In the genomic region with DNA sequence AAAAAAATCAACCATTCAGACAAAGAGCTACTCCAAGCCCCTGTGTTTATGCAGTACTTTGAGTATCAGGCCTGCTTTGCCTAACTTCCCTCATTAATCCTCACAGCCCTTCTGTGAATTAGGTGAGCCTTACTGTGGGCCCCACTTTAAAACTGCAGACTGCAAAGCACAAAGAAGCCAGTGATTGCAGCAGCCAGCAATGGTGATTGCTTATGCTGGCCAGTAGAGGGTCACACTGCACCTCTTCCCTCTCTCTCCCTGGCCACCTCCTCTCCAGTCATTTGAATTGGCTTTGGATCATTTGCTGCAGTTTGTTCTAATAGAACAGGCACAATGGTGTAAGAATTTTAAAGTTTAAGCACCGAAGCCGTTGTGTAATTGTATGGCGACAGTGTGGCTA, we compare ENCODE assay signal across 14 cellular contexts.
DNase-seq lines count a peak whose midpoint lies in the region; ATAC-seq and TF ChIP-seq lines count a peak whose summit lies in the region.
"Had no signal": no experiment of that assay in that cellular context is flagged by ENCODE, and none has a peak within 500 bp of the region (broad histone marks: within the 10 kb centered on the region; RNA-seq: fewer than 3 reads in every experiment).

No MANE protein-coding gene starts in this region.

- POLR2A ChIA-PET in AG04450 (lab: Yijun Ruan, JAX), result interaction anchor here (0.7 kb wide), 1 partner anchor 101 kb away, joined by 3 read pairs; no protein-coding TSS in a partner anchor

- TF ChIP-seq CTCF in AG04450 (IDR thresholded peaks at IDR 0.05; ENCODE audit: low read depth, low read length) (peak; percentile 67), GM13977 (IDR thresholded peaks at IDR 0.05; ENCODE audit: extremely low read depth, insufficient read depth, missing control alignments) (peak; percentile 54), WERI-Rb-1 (IDR thresholded peaks at IDR 0.05; ENCODE audit: low read depth, low read length) (peak; percentile 50), liver (IDR thresholded peaks at IDR 0.05; ENCODE audit: low read depth, low read length, missing input control) (peak; percentile 48), Calu3 (IDR thresholded peaks at IDR 0.05; ENCODE audit: unreplicated experiment) (no peak)

- no peak overlapping the region for H3K27ac ChIP-seq in AG04450 (ENCODE audit: low read depth, low read length)
- no peak overlapping the region for H3K27ac ChIP-seq in WERI-Rb-1
- no peak overlapping the region for H3K27ac ChIP-seq in liver (ENCODE audit: low read depth in 1 of 2, low read length in 2 of 2)
- H3K27ac ChIP-seq: colonic mucosa had no signal

- H3K4me3 Mint-ChIP-seq in Calu3 (ENCODE audit: low read depth, unreplicated experiment), result no peak overlapping the region
- no peak overlapping the region for H3K4me3 Mint-ChIP-seq in stimulated activated naive CD8-positive, alpha-beta T cell treated with anti-CD3 and anti-CD28 coated beads, Interleukin-15, amount 100 ng/mL, for 72 hours
- H3K4me3 Mint-ChIP-seq: activated B cell treated with CpG ODN at 0.5 μM for 24 hours; CD4-positive, alpha-beta T cell; naive thymus-derived CD8-positive, alpha-beta T cell had no signal

- H3K36me3 Mint-ChIP-seq in Calu3 (ENCODE audit: insufficient read depth, unreplicated experiment), result peaks cover 15% of the 10 kb centered on the region

- peaks cover 3 to 11% (median 4%) of the 10 kb centered on the region in 4 donors for H3K4me1 ChIP-seq in liver (ENCODE audit: control insufficient read depth in 4 of 4, insufficient read depth in 4 of 4, low read length in 3 of 4)
- H3K4me1 ChIP-seq: colonic mucosa had no signal

- H3K9ac ChIP-seq in liver (ENCODE audit: low read depth in 1 of 2, low read length in 2 of 2), result no peak overlapping the region

- H3K27ac Mint-ChIP-seq in Calu3 (ENCODE audit: unreplicated experiment), result no peak overlapping the region
- H3K27ac Mint-ChIP-seq in stimulated activated naive CD8-positive, alpha-beta T cell treated with anti-CD3 and anti-CD28 coated beads, Interleukin-15, amount 100 ng/mL, for 72 hours, result no peak overlapping the region
- H3K27ac Mint-ChIP-seq: activated B cell treated with CpG ODN at 0.5 μM for 24 hours; activated T-helper 2 cell treated with anti-CD3 and anti-CD28 coated beads, Interferon-gamma antibody, Interleukin-2, Interleukin-4, amounts not matched to agents 10 μg/mL and 5 μg/mL and 100 μg/mL, durations not matched to agents 14 hours and 24 hours and 36 hours; CD4-positive, alpha-beta T cell had no signal

- peaks cover 4% of the 10 kb centered on the region; the same call in 1 of the 2 replicates for H3K36me3 ChIP-seq in WERI-Rb-1
- no peaks in the 10 kb centered on the region for H3K36me3 ChIP-seq in liver (ENCODE audit: control insufficient read depth in 4 of 4, insufficient read depth in 3 of 4, low read depth in 1 of 4, low read length in 3 of 4)
- H3K36me3 ChIP-seq: colonic mucosa had no signal

- in situ Hi-C loops in GM13977 (cut with MboI; ENCODE audit: low pct_unique_long_range_greater_than_20kb, low sequenced_read_pairs, unreplicated experiment), result loop anchor here (25.0 kb wide), 2 partner anchors 285 to 460 kb away; no protein-coding TSS in a partner anchor

- DNase-seq in AG04450 (ENCODE audit: low read depth, low spot score), result no peak
- peak; percentile 21 for DNase-seq in GM13977 (ENCODE audit: low spot score)
- peak; percentile 28 for DNase-seq in WERI-Rb-1
- no peak for DNase-seq in MV-4-11 (lab: John Stamatoyannopoulos, UW)
- DNase-seq in Calu3, result no peak
- no peak for DNase-seq in stimulated activated naive CD8-positive, alpha-beta T cell treated with anti-CD3 and anti-CD28 coated beads, Interleukin-15, amount 100 ng/mL, for 72 hours
- DNase-seq: activated B cell treated with CpG ODN at 0.5 μM for 24 hours; CD4-positive, alpha-beta T cell; colonic mucosa; Kasumi-1; naive thymus-derived CD8-positive, alpha-beta T cell had no signal

- intact Hi-C loops in Calu3 (cut with micrococcal nuclease; ENCODE audit: unreplicated experiment), result no loop called here

- H3K4me3 ChIP-seq in AG04450 (ENCODE audit: low read depth, low read length) (no peak overlapping the region), WERI-Rb-1 (ENCODE audit: low read depth, low read length) (no peak overlapping the region), liver (ENCODE audit: low read depth in 1 of 3, low read length in 3 of 3) (no peak overlapping the region)
- H3K4me3 ChIP-seq: colonic mucosa had no signal

- BruUV-seq in Calu3 (replicated peaks; lab: Mats Ljungman, UMichigan), result no TSS peak

- CTCF ChIA-PET in AG04450 (lab: Charles Lee) (interaction anchor here (0.6 to 2.1 kb wide), 13 partner anchors 12 to 474 kb away, joined by 3 to 8 read pairs (median 5); no protein-coding TSS in a partner anchor), Calu3 (lab: Charles Lee) (no interaction called here)

- H3K9me3 ChIP-seq in AG04450 (ENCODE audit: control insufficient read depth, insufficient read depth, low read length) (no peaks in the 10 kb centered on the region; the same call in 1 of the 2 replicates), WERI-Rb-1 (ENCODE audit: severe bottlenecking) (no peaks in the 10 kb centered on the region), liver (ENCODE audit: control insufficient read depth in 4 of 4, low read length in 3 of 4) (no peaks in the 10 kb centered on the region)
- H3K9me3 ChIP-seq: colonic mucosa had no signal

- H3K9me3 Mint-ChIP-seq in Calu3 (ENCODE audit: low read depth, unreplicated experiment), result no peaks in the 10 kb centered on the region
- H3K9me3 Mint-ChIP-seq in stimulated activated naive CD8-positive, alpha-beta T cell treated with anti-CD3 and anti-CD28 coated beads, Interleukin-15, amount 100 ng/mL, for 72 hours, result no peaks in the 10 kb centered on the region
- H3K9me3 Mint-ChIP-seq: activated B cell treated with CpG ODN at 0.5 μM for 24 hours; activated T-helper 2 cell treated with anti-CD3 and anti-CD28 coated beads, Interferon-gamma antibody, Interleukin-2, Interleukin-4, amounts not matched to agents 10 μg/mL and 5 μg/mL and 100 μg/mL, durations not matched to agents 14 hours and 24 hours and 36 hours; CD4-positive, alpha-beta T cell had no signal

- TF ChIP-seq RAD21 in liver (IDR thresholded peaks at IDR 0.05), result peak in 1 of 2 donors; percentile 83

- H3K27me3 ChIP-seq in AG04450 (ENCODE audit: control insufficient read depth, insufficient read depth, low read length) (no peaks in the 10 kb centered on the region), WERI-Rb-1 (ENCODE audit: insufficient read depth, low read depth, severe bottlenecking) (no peaks in the 10 kb centered on the region), liver (ENCODE audit: control insufficient read depth in 4 of 4, insufficient read depth in 4 of 4, low read length in 3 of 4) (no peaks in the 10 kb centered on the region)
- H3K27me3 ChIP-seq: colonic mucosa had no signal

- peaks cover 8% of the 10 kb centered on the region for H3K4me1 Mint-ChIP-seq in Calu3 (ENCODE audit: low read depth, unreplicated experiment)
- peaks cover 12% of the 10 kb centered on the region for H3K4me1 Mint-ChIP-seq in stimulated activated naive CD8-positive, alpha-beta T cell treated with anti-CD3 and anti-CD28 coated beads, Interleukin-15, amount 100 ng/mL, for 72 hours

- no peak for ATAC-seq in HG03280 (IDR thresholded peaks at IDR 0.05; ENCODE audit: unreplicated experiment)
- no peak for ATAC-seq in stimulated activated naive CD8-positive, alpha-beta T cell treated with anti-CD3 and anti-CD28 coated beads, Interleukin-15, amount 100 ng/mL, for 72 hours
- ATAC-seq: naive thymus-derived CD8-positive, alpha-beta T cell had no signal

- no peaks in the 10 kb centered on the region for H3K27me3 Mint-ChIP-seq in Calu3 (ENCODE audit: unreplicated experiment)
- peaks cover 13% of the 10 kb centered on the region for H3K27me3 Mint-ChIP-seq in stimulated activated naive CD8-positive, alpha-beta T cell treated with anti-CD3 and anti-CD28 coated beads, Interleukin-15, amount 100 ng/mL, for 72 hours
- H3K27me3 Mint-ChIP-seq: activated B cell treated with CpG ODN at 0.5 μM for 24 hours had no signal

- WGBS in liver, result 55% methylated on average over 3 of the region's 3 CpGs

TF ChIP-seq in liver, 16 proteins besides CTCF, POLR2A, EP300 and RAD21 (continues in another document):
- TF ChIP-seq, protein P1, sequence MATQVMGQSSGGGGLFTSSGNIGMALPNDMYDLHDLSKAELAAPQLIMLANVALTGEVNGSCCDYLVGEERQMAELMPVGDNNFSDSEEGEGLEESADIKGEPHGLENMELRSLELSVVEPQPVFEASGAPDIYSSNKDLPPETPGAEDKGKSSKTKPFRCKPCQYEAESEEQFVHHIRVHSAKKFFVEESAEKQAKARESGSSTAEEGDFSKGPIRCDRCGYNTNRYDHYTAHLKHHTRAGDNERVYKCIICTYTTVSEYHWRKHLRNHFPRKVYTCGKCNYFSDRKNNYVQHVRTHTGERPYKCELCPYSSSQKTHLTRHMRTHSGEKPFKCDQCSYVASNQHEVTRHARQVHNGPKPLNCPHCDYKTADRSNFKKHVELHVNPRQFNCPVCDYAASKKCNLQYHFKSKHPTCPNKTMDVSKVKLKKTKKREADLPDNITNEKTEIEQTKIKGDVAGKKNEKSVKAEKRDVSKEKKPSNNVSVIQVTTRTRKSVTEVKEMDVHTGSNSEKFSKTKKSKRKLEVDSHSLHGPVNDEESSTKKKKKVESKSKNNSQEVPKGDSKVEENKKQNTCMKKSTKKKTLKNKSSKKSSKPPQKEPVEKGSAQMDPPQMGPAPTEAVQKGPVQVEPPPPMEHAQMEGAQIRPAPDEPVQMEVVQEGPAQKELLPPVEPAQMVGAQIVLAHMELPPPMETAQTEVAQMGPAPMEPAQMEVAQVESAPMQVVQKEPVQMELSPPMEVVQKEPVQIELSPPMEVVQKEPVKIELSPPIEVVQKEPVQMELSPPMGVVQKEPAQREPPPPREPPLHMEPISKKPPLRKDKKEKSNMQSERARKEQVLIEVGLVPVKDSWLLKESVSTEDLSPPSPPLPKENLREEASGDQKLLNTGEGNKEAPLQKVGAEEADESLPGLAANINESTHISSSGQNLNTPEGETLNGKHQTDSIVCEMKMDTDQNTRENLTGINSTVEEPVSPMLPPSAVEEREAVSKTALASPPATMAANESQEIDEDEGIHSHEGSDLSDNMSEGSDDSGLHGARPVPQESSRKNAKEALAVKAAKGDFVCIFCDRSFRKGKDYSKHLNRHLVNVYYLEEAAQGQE (IDR thresholded peaks at IDR 0.05), result no peak
- TF ChIP-seq SP1 (IDR thresholded peaks at IDR 0.05) (no peak), RXRA (IDR thresholded peaks at IDR 0.05) (no peak), MAX (IDR thresholded peaks at IDR 0.05) (no peak), FOXA1 (IDR thresholded peaks at IDR 0.05) (no peak), TAF1 (conservative IDR thresholded peaks at IDR 0.05) (no peak), HNF4G (IDR thresholded peaks at IDR 0.05) (no peak), HNF4A (conservative IDR thresholded peaks at IDR 0.05) (no peak)

Comparison
In these comparisons a context has a peak if more than half of its experiments do, and no peak if none do; other contexts are left out.
1. DNase-seq: peak in GM13977 (single experiment) and WERI-Rb-1 (single experiment); none in AG04450 (single experiment), MV-4-11 (single experiment), Calu3 (single experiment) and stimulated activated naive CD8-positive, alpha-beta T cell treated with anti-CD3 and anti-CD28 coated beads, Interleukin-15, amount 100 ng/mL, for 72 hours (0 of 2).